Comparison of ENCODE assay signal across 2 cellular contexts in genomic region chr3:196302551-196302950, GRCh38. TPM values are rescaled to one million over a fixed set of nuclear protein-coding genes. Genes with fewer than 3 reads are reported as not detected.
"Had no signal": no experiment of that assay in that cellular context is flagged by ENCODE, and none has a peak within 500 bp of the region (broad histone marks: within the 10 kb centered on the region; RNA-seq: fewer than 3 reads in every experiment).

No MANE protein-coding gene starts in this region.

RNA-seq across cellular contexts. Expression of gene TM4SF19, which starts 35.6 kb away (rescaled TPM):
- total RNA-seq: HepG2, IMR-90 had no signal
- polyA plus RNA-seq: IMR-90 had no signal
